In the genomic region with DNA sequence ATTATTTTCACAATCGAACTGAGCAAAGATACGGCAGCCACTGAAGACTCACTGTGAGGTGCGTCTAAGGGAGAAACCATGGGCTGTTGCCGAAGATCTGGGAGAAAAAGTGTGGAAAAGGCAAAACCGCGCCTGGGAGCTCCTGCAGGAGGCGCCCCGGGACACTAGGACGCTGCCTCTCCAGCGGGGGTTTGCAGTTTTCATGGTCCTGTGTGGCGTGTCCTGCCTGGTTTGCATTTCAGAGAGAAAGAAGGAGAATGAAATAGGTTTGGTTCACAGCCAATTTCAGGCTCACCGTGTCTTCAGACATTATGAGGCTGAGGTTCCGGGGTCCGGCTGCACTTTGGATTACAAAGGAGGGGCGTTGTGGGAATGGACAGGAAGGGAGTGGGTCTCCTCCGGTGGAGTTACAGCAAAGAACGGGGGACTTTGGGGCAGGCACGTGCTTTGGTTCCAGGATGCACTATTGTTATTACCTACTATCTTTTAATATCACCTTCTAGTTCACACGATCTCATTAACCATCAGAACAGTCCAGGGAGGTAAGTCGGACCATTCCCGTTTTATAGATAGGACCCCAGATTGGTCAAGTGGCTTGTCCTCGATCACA, we compare ENCODE assay signal across 24 cellular contexts.
DNase-seq lines count a peak whose midpoint lies in the region; TF ChIP-seq lines count a peak whose summit lies in the region.
"Had no signal": no experiment of that assay in that cellular context is flagged by ENCODE, and none has a peak within 500 bp of the region (broad histone marks: within the 10 kb centered on the region; RNA-seq: fewer than 3 reads in every experiment).

No MANE protein-coding gene starts in this region.

- H3K9ac ChIP-seq in GM23248 (no peak overlapping the region), Karpas-422 (ENCODE audit: low read length) (no peak overlapping the region)

- H2AFZ ChIP-seq in GM23248 (peak overlapping the region; percentile 40), Karpas-422 (ENCODE audit: low read length) (no peak overlapping the region)

- H3K4me1 ChIP-seq in GM23248 (ENCODE audit: insufficient read depth), result peaks cover 16% of the 10 kb centered on the region
- no peaks in the 10 kb centered on the region for H3K4me1 ChIP-seq in Karpas-422 (ENCODE audit: low read length)
- H3K4me1 ChIP-seq in CD4-positive, alpha-beta memory T cell (ENCODE audit: insufficient read depth, low read length), result peaks cover 6% of the 10 kb centered on the region
- H3K4me1 ChIP-seq: pancreas had no signal

- H3K79me2 ChIP-seq in GM23248 (ENCODE audit: insufficient read depth) (no peaks in the 10 kb centered on the region), Karpas-422 (ENCODE audit: low read length) (no peaks in the 10 kb centered on the region)

- H3K36me3 ChIP-seq in GM23248 (ENCODE audit: low read depth), result no peaks in the 10 kb centered on the region
- no peaks in the 10 kb centered on the region for H3K36me3 ChIP-seq in WERI-Rb-1
- H3K36me3 ChIP-seq in Karpas-422 (ENCODE audit: insufficient read depth, low read length), result no peaks in the 10 kb centered on the region
- no peaks in the 10 kb centered on the region for H3K36me3 ChIP-seq in CD4-positive, alpha-beta memory T cell (ENCODE audit: insufficient read depth, low read length)
- H3K36me3 ChIP-seq: gastrocnemius medialis, pancreas had no signal

- H3K27me3 Mint-ChIP-seq in CD4-positive, alpha-beta memory T cell, result peaks cover 10 to 17% of the 10 kb centered on the region in 2 donors

- DNase-seq in GM23248 (no peak), WERI-Rb-1 (no peak), mesenteric fat pad (ENCODE audit: low spot score) (peak; percentile 65), Karpas-422 (no peak), NCI-H774 (lab: John Stamatoyannopoulos, UW) (no peak)
- DNase-seq in stimulated activated naive CD4-positive, alpha-beta T cell (lab: John Stamatoyannopoulos, UW), result no peak
- no peak for DNase-seq in CD4-positive, alpha-beta memory T cell
- DNase-seq: activated CD4-positive, alpha-beta memory T cell treated with anti-CD3 and anti-CD28 coated beads for 36 hours; activated CD4-positive, CD25-positive, alpha-beta regulatory T cell; activated T-cell treated with anti-CD3 and anti-CD28 coated beads, Interleukin-2, amount 50 U/mL, for 24 hours; anterior cingulate cortex; caudate nucleus; CD4-positive, CD25-positive, alpha-beta regulatory T cell; DMS 273 treated with DMSO at 0.1 percent for 48 hours; gastrocnemius medialis; Kasumi-1; kidney; mammary epithelial cell; NCI-H1048; NCI-H748 treated with DMSO at 0.1 percent for 48 hours; pancreas; T-helper 9 cell had no signal

- POLR2A ChIA-PET in CD4-positive, alpha-beta memory T cell (lab: Charles Lee; ENCODE audit: partially characterized antibody), result no interaction called here

- peaks cover 11% of the 10 kb centered on the region for H3F3A ChIP-seq in GM23248 (ENCODE audit: insufficient read depth)

- intact Hi-C loops in CD4-positive, alpha-beta memory T cell (cut with micrococcal nuclease), result no loop called here

- WGBS in GM23248 (ENCODE audit: low coverage in 1 of 2, low lambda C conversion rate in 2 of 2, missing lambda C conversion rate in 2 of 2), 2 experiments, result 62 to 66% methylated on average over 22 of the region's 22 CpGs

- H3K4me3 ChIP-seq in GM23248 (peak overlapping the region; percentile 17; the same call in 1 of the 2 replicates), WERI-Rb-1 (ENCODE audit: low read depth, low read length) (peak overlapping the region; percentile 19), Karpas-422 (ENCODE audit: low read length) (no peak overlapping the region)
- H3K4me3 ChIP-seq in CD4-positive, alpha-beta memory T cell (ENCODE audit: low read length in 2 of 2), result no peak overlapping the region
- H3K4me3 ChIP-seq: gastrocnemius medialis, pancreas had no signal

- peaks cover 0 to 19% (median 12%) of the 10 kb centered on the region in 8 donors for H3K9me3 Mint-ChIP-seq in CD4-positive, alpha-beta memory T cell

- peaks cover 2 to 3% of the 10 kb centered on the region in 2 donors for H3K36me3 Mint-ChIP-seq in CD4-positive, alpha-beta memory T cell
- H3K36me3 Mint-ChIP-seq: activated CD4-positive, alpha-beta memory T cell treated with anti-CD3 and anti-CD28 coated beads for 36 hours; CD4-positive, CD25-positive, alpha-beta regulatory T cell had no signal

- H3K4me3 Mint-ChIP-seq in CD4-positive, alpha-beta memory T cell, result peak overlapping the region in 1 of 8 donors; percentile 34
- H3K4me3 Mint-ChIP-seq: activated CD4-positive, alpha-beta memory T cell treated with anti-CD3 and anti-CD28 coated beads for 36 hours; activated naive CD4-positive, alpha-beta T cell treated with anti-CD3 and anti-CD28 coated beads for 36 hours; activated T-cell treated with anti-CD3 and anti-CD28 coated beads, Interleukin-2, amount 50 U/mL, for 24 hours; CD4-positive, CD25-positive, alpha-beta regulatory T cell had no signal

- H3K4me2 ChIP-seq in GM23248 (ENCODE audit: unreplicated experiment), result peak overlapping the region; percentile 48
- no peak overlapping the region for H3K4me2 ChIP-seq in Karpas-422 (ENCODE audit: low read depth, low read length, poor library complexity, severe bottlenecking)

- H3K9me3 ChIP-seq in GM23248 (ENCODE audit: low read depth) (no peaks in the 10 kb centered on the region), WERI-Rb-1 (ENCODE audit: severe bottlenecking) (no peaks in the 10 kb centered on the region), Karpas-422 (ENCODE audit: low read length) (no peaks in the 10 kb centered on the region)
- no peaks in the 10 kb centered on the region for H3K9me3 ChIP-seq in CD4-positive, alpha-beta memory T cell (ENCODE audit: control insufficient read depth in 1 of 2, low read length in 2 of 2)
- H3K9me3 ChIP-seq: pancreas had no signal

- H3K9me2 ChIP-seq in GM23248 (ENCODE audit: insufficient read depth) (no peaks in the 10 kb centered on the region), Karpas-422 (replicated peaks; ENCODE audit: insufficient read depth, low read length) (no peaks in the 10 kb centered on the region)

- H4K20me1 ChIP-seq in GM23248 (ENCODE audit: insufficient read depth) (no peaks in the 10 kb centered on the region), Karpas-422 (ENCODE audit: insufficient read depth, low read depth, low read length) (no peaks in the 10 kb centered on the region)

- H3K27ac ChIP-seq in 22Rv1, result no peak overlapping the region
- no peak overlapping the region for H3K27ac ChIP-seq in GM23248
- H3K27ac ChIP-seq in WERI-Rb-1, result peak overlapping the region; percentile 30
- no peak overlapping the region for H3K27ac ChIP-seq in Karpas-422 (ENCODE audit: low read length)
- no peak overlapping the region for H3K27ac ChIP-seq in CD4-positive, alpha-beta memory T cell (ENCODE audit: low read depth, low read length)
- H3K27ac ChIP-seq: pancreas had no signal

- CTCF ChIA-PET in CD4-positive, alpha-beta memory T cell (lab: Charles Lee; ENCODE audit: partially characterized antibody), result no interaction called here

- H3K27me3 ChIP-seq in GM23248 (replicated peaks; ENCODE audit: insufficient read depth), result no peaks in the 10 kb centered on the region; the same call in 1 of the 2 replicates
- no peaks in the 10 kb centered on the region for H3K27me3 ChIP-seq in WERI-Rb-1 (ENCODE audit: insufficient read depth, low read depth, severe bottlenecking)
- H3K27me3 ChIP-seq in Karpas-422 (ENCODE audit: low read length), result no peaks in the 10 kb centered on the region
- no peaks in the 10 kb centered on the region for H3K27me3 ChIP-seq in CD4-positive, alpha-beta memory T cell (ENCODE audit: insufficient read depth, low read length)
- H3K27me3 ChIP-seq: gastrocnemius medialis, pancreas had no signal

- H3K27ac Mint-ChIP-seq in CD4-positive, alpha-beta memory T cell, result no peak overlapping the region
- H3K27ac Mint-ChIP-seq: activated CD4-positive, alpha-beta memory T cell treated with anti-CD3 and anti-CD28 coated beads for 36 hours; activated naive CD4-positive, alpha-beta T cell treated with anti-CD3 and anti-CD28 coated beads for 36 hours; activated T-cell treated with anti-CD3 and anti-CD28 coated beads, Interleukin-2, amount 50 U/mL, for 24 hours had no signal

- TF ChIP-seq CTCF in 22Rv1 (IDR thresholded peaks at IDR 0.05) (peak; percentile 31), WERI-Rb-1 (IDR thresholded peaks at IDR 0.05; ENCODE audit: low read depth, low read length) (peak; percentile 42)

- in situ Hi-C loops in GM23248 (cut with MboI), result no loop called here

- peaks cover 0 to 9% (median 2%) of the 10 kb centered on the region in 4 donors for H3K4me1 Mint-ChIP-seq in CD4-positive, alpha-beta memory T cell

Comparison
In these comparisons a context has a peak if more than half of its experiments do, and no peak if none do; other contexts are left out.
1. H3K4me3 ChIP-seq: peak in GM23248 (single experiment) and WERI-Rb-1 (single experiment); none in Karpas-422 (single experiment) and CD4-positive, alpha-beta memory T cell (0 of 2).